Comparison of ENCODE assay signal across 19 cellular contexts in genomic region chr6:157768863-157769551, GRCh38. TPM values are rescaled to one million over a fixed set of nuclear protein-coding genes. Genes with fewer than 3 reads are reported as not detected.
A peak's percentile ranks its signal among the peaks of the same experiment; 100 is the strongest.
DNase-seq lines count a peak whose midpoint lies in the region; ATAC-seq and TF ChIP-seq lines count a peak whose summit lies in the region.
"Had no signal": no experiment of that assay in that cellular context is flagged by ENCODE, and none has a peak within 500 bp of the region (broad histone marks: within the 10 kb centered on the region; RNA-seq: fewer than 3 reads in every experiment).

No MANE protein-coding gene starts in this region.

- DNase-seq in CD14-positive monocyte (ENCODE audit: low spot score) (no peak), GM23248 (no peak), WTC11 (ENCODE audit: low spot score) (no peak), germinal center (ENCODE audit: low spot score) (peak; percentile 22), thyroid gland (no peak), NCI-H2081 treated with DMSO at 0.1 percent for 48 hours (lab: John Stamatoyannopoulos, UW) (no peak), chondrocyte (ENCODE audit: low spot score) (no peak), HPDE6-E6E7 (ENCODE audit: extremely low spot score) (no peak)
- DNase-seq: activated CD8-positive, alpha-beta memory T cell treated with anti-CD3 and anti-CD28 coated beads, Interleukin-2, amount 50 U/mL, for 4 hours; C1 segment of cervical spinal cord; colonic mucosa; erythroblast; heart right ventricle; kidney glomerular epithelial cell; mucosa of descending colon; NCI-H1105; NCI-H226; OCI-M1 had no signal

- peaks cover 0 to 6% of the 10 kb centered on the region in 2 donors for H3K36me3 Mint-ChIP-seq in CD14-positive monocyte
- H3K36me3 Mint-ChIP-seq in WTC11 = no peaks in the 10 kb centered on the region
- H3K36me3 Mint-ChIP-seq in chondrocyte (ENCODE audit: low read depth) = no peaks in the 10 kb centered on the region

- no peak for TF ChIP-seq POLR2A in thyroid gland (IDR thresholded peaks at IDR 0.05)

- no peak overlapping the region for H3K9ac ChIP-seq in GM23248

- H3K27me3 Mint-ChIP-seq in CD14-positive monocyte (ENCODE audit: low read depth in 3 of 3) = peaks cover 6 to 10% (median 7%) of the 10 kb centered on the region in 3 donors
- H3K27me3 Mint-ChIP-seq in WTC11 (ENCODE audit: low read depth) = peaks cover 6% of the 10 kb centered on the region; the same call in 1 of the 2 replicates
- H3K27me3 Mint-ChIP-seq in chondrocyte (ENCODE audit: low read depth) = peaks cover 4% of the 10 kb centered on the region

- no peak overlapping the region for H3K4me3 ChIP-seq in GM23248
- no peak overlapping the region for H3K4me3 ChIP-seq in thyroid gland (replicated peaks in 1 of 3)
- H3K4me3 ChIP-seq: colonic mucosa, heart right ventricle, mucosa of descending colon had no signal

- POLR2A ChIA-PET in WTC11 (lab: Charles Lee) = no interaction called here

- ATAC-seq in WTC11 = no peak
- ATAC-seq: mucosa of descending colon, SK-N-SH treated with all-trans-retinoic acid at 6 μM for 48 hours had no signal

- no peak overlapping the region for H2AFZ ChIP-seq in GM23248

- CTCF ChIA-PET in WTC11 (lab: Charles Lee) = interaction anchor here (0.5 to 1.9 kb wide), 3 partner anchors 12 to 104 kb away, joined by 3 to 6 read pairs (median 5); no protein-coding TSS in a partner anchor

- H3K9me3 Mint-ChIP-seq in CD14-positive monocyte = peaks cover 0 to 2% (median 0%) of the 10 kb centered on the region in 7 donors
- peaks cover 4% of the 10 kb centered on the region; the same call in 1 of the 2 replicates for H3K9me3 Mint-ChIP-seq in WTC11
- H3K9me3 Mint-ChIP-seq in chondrocyte (ENCODE audit: low read depth) = no peaks in the 10 kb centered on the region

- no peaks in the 10 kb centered on the region for H4K20me1 ChIP-seq in GM23248 (ENCODE audit: insufficient read depth)

- H3K79me2 ChIP-seq in GM23248 (ENCODE audit: insufficient read depth) = no peaks in the 10 kb centered on the region

- H3K9me2 ChIP-seq in GM23248 (ENCODE audit: insufficient read depth) = no peaks in the 10 kb centered on the region

- WGBS in GM23248 (ENCODE audit: low coverage in 1 of 2, low lambda C conversion rate in 2 of 2, missing lambda C conversion rate in 2 of 2), 2 experiments = 95 to 97% methylated on average over 13 of the region's 13 CpGs
- 88 to 94% methylated on average over 11 to 13 of the region's 13 CpGs for WGBS in thyroid gland, 2 donors

- H3K27ac Mint-ChIP-seq in CD14-positive monocyte (peak overlapping the region; percentile 91 to 98 (median 95)), WTC11 (0 out of 2 replicates have a peak overlapping the region, but pooled peaks have one; percentile 63), chondrocyte (ENCODE audit: unreplicated experiment) (no peak overlapping the region)

- intact Hi-C loops in CD14-positive monocyte (cut with micrococcal nuclease) = loop anchor here in 1 of 2 donors (10.0 kb wide), 2 partner anchors 286 to 316 kb away; no protein-coding TSS in a partner anchor
- intact Hi-C loops in thyroid gland (cut with DNase I) = no loop called here

- H3K9me3 ChIP-seq in GM23248 (ENCODE audit: low read depth) (no peaks in the 10 kb centered on the region), thyroid gland (no peaks in the 10 kb centered on the region)
- H3K9me3 ChIP-seq: colonic mucosa, heart right ventricle, mucosa of descending colon had no signal

- H3K4me1 Mint-ChIP-seq in CD14-positive monocyte = peaks cover 42% of the 10 kb centered on the region
- H3K4me1 Mint-ChIP-seq in WTC11 = peaks cover 53% of the 10 kb centered on the region
- H3K4me1 Mint-ChIP-seq in chondrocyte (ENCODE audit: low read depth) = peaks cover 52% of the 10 kb centered on the region

- no peak overlapping the region for H3K4me2 ChIP-seq in GM23248 (ENCODE audit: unreplicated experiment)

- peaks cover 34% of the 10 kb centered on the region for H3F3A ChIP-seq in GM23248 (ENCODE audit: insufficient read depth)

- no peak for TF ChIP-seq CTCF in CD14-positive monocyte (IDR thresholded peaks at IDR 0.05)
- TF ChIP-seq CTCF in WTC11 (IDR thresholded peaks at IDR 0.05) = no peak
- no peak for TF ChIP-seq CTCF in thyroid gland (IDR thresholded peaks at IDR 0.05)
- TF ChIP-seq CTCF in chondrocyte (IDR thresholded peaks at IDR 0.05) = no peak

- H3K4me1 ChIP-seq in GM23248 (ENCODE audit: insufficient read depth) = peaks cover 41% of the 10 kb centered on the region
- peaks cover 9 to 19% of the 10 kb centered on the region in 2 donors for H3K4me1 ChIP-seq in thyroid gland

- peak overlapping the region; percentile 75 for H3K27ac ChIP-seq in GM23248
- no peak overlapping the region for H3K27ac ChIP-seq in thyroid gland
- H3K27ac ChIP-seq: colonic mucosa had no signal

- in situ Hi-C loops in GM23248 (cut with MboI) = loop anchor here (25.0 kb wide), 1 partner anchor 293 kb away; no protein-coding TSS in a partner anchor

- H3K27me3 ChIP-seq in GM23248 (replicated peaks; ENCODE audit: insufficient read depth) (no peaks in the 10 kb centered on the region), thyroid gland (no peaks in the 10 kb centered on the region)
- H3K27me3 ChIP-seq: colonic mucosa had no signal

- H3K4me3 Mint-ChIP-seq in CD14-positive monocyte = no peak overlapping the region
- no peak overlapping the region for H3K4me3 Mint-ChIP-seq in WTC11
- no peak overlapping the region for H3K4me3 Mint-ChIP-seq in chondrocyte (ENCODE audit: unreplicated experiment)

- H3K36me3 ChIP-seq in GM23248 (ENCODE audit: low read depth) (no peaks in the 10 kb centered on the region), thyroid gland (no peaks in the 10 kb centered on the region)
- H3K36me3 ChIP-seq: colonic mucosa, heart right ventricle had no signal

TF ChIP-seq in WTC11, 78 proteins besides CTCF, POLR2A, EP300 and RAD21 (continues in another document):
- no peak for TF ChIP-seq FOXJ3 (CRISPR knock-in tag; IDR thresholded peaks at IDR 0.05; ENCODE audit: borderline replicate concordance)
- TF ChIP-seq NR3C1 (CRISPR knock-in tag; conservative IDR thresholded peaks at IDR 0.05; ENCODE audit: low read depth) = no peak
- no peak for TF ChIP-seq MLX (CRISPR knock-in tag; IDR thresholded peaks at IDR 0.05)
- no peak for TF ChIP-seq E2F5 (CRISPR knock-in tag; IDR thresholded peaks at IDR 0.05)
- no peak for TF ChIP-seq MXD4 (CRISPR knock-in tag; IDR thresholded peaks at IDR 0.05; ENCODE audit: borderline replicate concordance)
- TF ChIP-seq MAX (CRISPR knock-in tag; IDR thresholded peaks at IDR 0.05) = no peak
- no peak for TF ChIP-seq ZNF532 (CRISPR knock-in tag; IDR thresholded peaks at IDR 0.05; ENCODE audit: borderline replicate concordance)
- TF ChIP-seq ZNF263 (CRISPR knock-in tag; IDR thresholded peaks at IDR 0.05; ENCODE audit: low read depth) = no peak

RNA-seq across cellular contexts. Expression of gene SNX9, which starts 54.0 kb away (rescaled TPM):
- polyA plus RNA-seq in CD14-positive monocyte = 1 to 10 TPM; 7.2 to 8.1 TPM
- total RNA-seq in GM23248 (2014; rRNA removed; shearing (Covaris generic)) = 77.8 and 89.6 TPM in 2 replicates
- polyA plus RNA-seq in GM23248 (2016; fragmentation: Nextera tagmentation; extraction: Ambion mirVana) = 76.5 and 80.4 TPM in 2 replicates
- 28.0 to 35.0 TPM (median 29.1 TPM) in 3 replicates for total RNA-seq in WTC11 (2021)
- total RNA-seq in thyroid gland = 10 to 100 TPM; 44.6 to 73.1 (median 47.2) TPM
- 31.7 to 47.1 TPM (median 43.9 TPM) in 3 replicates for total RNA-seq in chondrocyte
